Comparison of ENCODE assay signal across 1 cellular context in the genomic region with DNA sequence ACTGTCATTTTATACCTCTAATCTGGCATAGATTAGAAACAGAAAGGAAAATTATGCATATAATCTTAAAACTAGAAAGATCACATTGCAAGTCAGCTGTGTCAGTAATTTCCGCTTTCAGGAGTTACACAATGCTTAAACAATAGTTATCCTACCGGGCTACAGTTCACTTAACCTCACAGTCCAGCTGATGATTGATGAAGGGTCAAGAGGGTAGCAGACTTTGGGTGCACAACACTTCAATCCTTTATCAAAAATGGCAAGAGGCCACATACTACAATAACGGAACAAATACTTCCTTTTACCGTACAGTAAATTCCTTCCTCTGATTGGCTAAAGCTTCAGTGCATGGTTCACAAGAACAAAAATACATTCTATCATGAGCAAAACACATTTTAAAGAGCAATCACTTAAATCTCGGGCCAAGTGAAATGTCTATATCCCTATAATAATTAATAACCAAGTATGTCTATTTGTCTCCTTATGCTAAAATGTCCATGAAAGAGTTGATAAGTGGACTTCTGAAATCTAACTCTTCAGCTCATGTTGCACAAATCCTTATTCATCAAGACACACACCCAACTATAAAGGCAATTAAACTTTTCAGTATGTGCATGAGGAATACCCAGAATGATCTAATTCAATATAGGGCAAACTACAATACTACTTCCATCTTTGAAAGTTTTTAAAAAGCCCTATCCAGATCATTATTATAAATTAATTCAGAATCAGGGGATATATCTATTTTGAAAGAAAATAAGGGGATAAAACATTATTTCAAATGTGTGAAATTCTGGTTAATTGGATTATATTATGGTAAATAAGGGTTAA.
TF ChIP-seq lines count a peak whose summit lies in the region.

No MANE protein-coding gene starts in this region.

TF ChIP-seq in HepG2, 621 proteins besides CTCF, POLR2A, EP300 and RAD21 (continued from another document and continues in another):
- TF ChIP-seq, protein P1, sequence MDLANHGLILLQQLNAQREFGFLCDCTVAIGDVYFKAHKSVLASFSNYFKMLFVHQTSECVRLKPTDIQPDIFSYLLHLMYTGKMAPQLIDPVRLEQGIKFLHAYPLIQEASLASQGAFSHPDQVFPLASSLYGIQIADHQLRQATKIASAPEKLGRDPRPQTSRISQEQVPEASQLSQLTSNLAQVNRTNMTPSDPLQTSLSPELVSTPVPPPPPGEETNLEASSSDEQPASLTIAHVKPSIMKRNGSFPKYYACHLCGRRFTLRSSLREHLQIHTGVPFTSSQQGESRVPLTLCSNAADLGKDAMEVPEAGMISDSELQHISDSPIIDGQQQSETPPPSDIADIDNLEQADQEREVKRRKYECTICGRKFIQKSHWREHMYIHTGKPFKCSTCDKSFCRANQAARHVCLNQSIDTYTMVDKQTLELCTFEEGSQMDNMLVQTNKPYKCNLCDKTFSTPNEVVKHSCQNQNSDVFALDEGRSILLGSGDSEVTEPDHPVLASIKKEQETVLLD (CRISPR knock-in tag; IDR thresholded peaks at IDR 0.05; ENCODE audit: low read depth): no peak
- TF ChIP-seq KDM3A (CRISPR knock-in tag; IDR thresholded peaks at IDR 0.05; ENCODE audit: low read depth) (0 out of 2 replicates have a peak, but pooled peaks have one; percentile 64), ZNF605 (CRISPR knock-in tag; IDR thresholded peaks at IDR 0.05) (no peak), KDM1A (CRISPR knock-in tag; IDR thresholded peaks at IDR 0.05) (peak; percentile 76; the same call in 1 of the 2 replicates), FOXO1 (CRISPR knock-in tag; IDR thresholded peaks at IDR 0.05) (peak; percentile 96), KDM6A (CRISPR knock-in tag; IDR thresholded peaks at IDR 0.05; ENCODE audit: low read depth) (peak; percentile 80), KLF15 (CRISPR knock-in tag; IDR thresholded peaks at IDR 0.05; ENCODE audit: borderline replicate concordance) (no peak), ZNF138 (CRISPR knock-in tag; IDR thresholded peaks at IDR 0.05; ENCODE audit: low read depth) (no peak), ZNF816 (CRISPR knock-in tag; IDR thresholded peaks at IDR 0.05; ENCODE audit: borderline replicate concordance) (no peak; the same call in 1 of the 2 replicates), ATRX (CRISPR knock-in tag; IDR thresholded peaks at IDR 0.05; ENCODE audit: borderline replicate concordance) (no peak), NKX3-1 (CRISPR knock-in tag; IDR thresholded peaks at IDR 0.05) (no peak), NFYB (CRISPR knock-in tag; IDR thresholded peaks at IDR 0.05) (no peak), BHLHE40 (IDR thresholded peaks at IDR 0.05; ENCODE audit: low read length) (no peak), ZNF567 (CRISPR knock-in tag; IDR thresholded peaks at IDR 0.05; ENCODE audit: borderline replicate concordance) (no peak), MAFG (CRISPR knock-in tag; IDR thresholded peaks at IDR 0.05) (no peak), MTA3 (CRISPR knock-in tag; IDR thresholded peaks at IDR 0.05) (no peak), NAIF1 (CRISPR knock-in tag; IDR thresholded peaks at IDR 0.05; ENCODE audit: borderline replicate concordance) (peak; percentile 54; the same call in 1 of the 2 replicates), ZNF260 (CRISPR knock-in tag; IDR thresholded peaks at IDR 0.05; ENCODE audit: borderline replicate concordance, low read depth) (no peak), GTF3A (CRISPR knock-in tag; conservative IDR thresholded peaks at IDR 0.05) (no peak), ZFY (CRISPR knock-in tag; IDR thresholded peaks at IDR 0.05) (no peak), GLI4 (CRISPR knock-in tag; IDR thresholded peaks at IDR 0.05; ENCODE audit: borderline replicate concordance) (no peak), GFI1 (CRISPR knock-in tag; IDR thresholded peaks at IDR 0.05; ENCODE audit: borderline replicate concordance) (peak; percentile 78; the same call in 1 of the 2 replicates), ZSCAN29 (CRISPR knock-in tag; conservative IDR thresholded peaks at IDR 0.05) (peak; percentile 54; the same call in 1 of the 2 replicates), MIER2 (CRISPR knock-in tag; IDR thresholded peaks at IDR 0.05) (peak; percentile 89), IRF2 (CRISPR knock-in tag; IDR thresholded peaks at IDR 0.05) (peak; percentile 98), RNF2 (conservative IDR thresholded peaks at IDR 0.05; ENCODE audit: low read depth) (no peak), ZNF615 (CRISPR knock-in tag; IDR thresholded peaks at IDR 0.05; ENCODE audit: borderline replicate concordance) (no peak)
- TF ChIP-seq, protein P2, sequence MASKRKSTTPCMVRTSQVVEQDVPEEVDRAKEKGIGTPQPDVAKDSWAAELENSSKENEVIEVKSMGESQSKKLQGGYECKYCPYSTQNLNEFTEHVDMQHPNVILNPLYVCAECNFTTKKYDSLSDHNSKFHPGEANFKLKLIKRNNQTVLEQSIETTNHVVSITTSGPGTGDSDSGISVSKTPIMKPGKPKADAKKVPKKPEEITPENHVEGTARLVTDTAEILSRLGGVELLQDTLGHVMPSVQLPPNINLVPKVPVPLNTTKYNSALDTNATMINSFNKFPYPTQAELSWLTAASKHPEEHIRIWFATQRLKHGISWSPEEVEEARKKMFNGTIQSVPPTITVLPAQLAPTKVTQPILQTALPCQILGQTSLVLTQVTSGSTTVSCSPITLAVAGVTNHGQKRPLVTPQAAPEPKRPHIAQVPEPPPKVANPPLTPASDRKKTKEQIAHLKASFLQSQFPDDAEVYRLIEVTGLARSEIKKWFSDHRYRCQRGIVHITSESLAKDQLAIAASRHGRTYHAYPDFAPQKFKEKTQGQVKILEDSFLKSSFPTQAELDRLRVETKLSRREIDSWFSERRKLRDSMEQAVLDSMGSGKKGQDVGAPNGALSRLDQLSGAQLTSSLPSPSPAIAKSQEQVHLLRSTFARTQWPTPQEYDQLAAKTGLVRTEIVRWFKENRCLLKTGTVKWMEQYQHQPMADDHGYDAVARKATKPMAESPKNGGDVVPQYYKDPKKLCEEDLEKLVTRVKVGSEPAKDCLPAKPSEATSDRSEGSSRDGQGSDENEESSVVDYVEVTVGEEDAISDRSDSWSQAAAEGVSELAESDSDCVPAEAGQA (IDR thresholded peaks at IDR 0.05; ENCODE audit: low read depth): no peak
- TF ChIP-seq, protein P2 (CRISPR knock-in tag; IDR thresholded peaks at IDR 0.05; ENCODE audit: borderline replicate concordance): no peak
- TF ChIP-seq, protein P3, sequence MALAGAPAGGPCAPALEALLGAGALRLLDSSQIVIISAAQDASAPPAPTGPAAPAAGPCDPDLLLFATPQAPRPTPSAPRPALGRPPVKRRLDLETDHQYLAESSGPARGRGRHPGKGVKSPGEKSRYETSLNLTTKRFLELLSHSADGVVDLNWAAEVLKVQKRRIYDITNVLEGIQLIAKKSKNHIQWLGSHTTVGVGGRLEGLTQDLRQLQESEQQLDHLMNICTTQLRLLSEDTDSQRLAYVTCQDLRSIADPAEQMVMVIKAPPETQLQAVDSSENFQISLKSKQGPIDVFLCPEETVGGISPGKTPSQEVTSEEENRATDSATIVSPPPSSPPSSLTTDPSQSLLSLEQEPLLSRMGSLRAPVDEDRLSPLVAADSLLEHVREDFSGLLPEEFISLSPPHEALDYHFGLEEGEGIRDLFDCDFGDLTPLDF (CRISPR knock-in tag; IDR thresholded peaks at IDR 0.05): no peak
- TF ChIP-seq, protein P4, sequence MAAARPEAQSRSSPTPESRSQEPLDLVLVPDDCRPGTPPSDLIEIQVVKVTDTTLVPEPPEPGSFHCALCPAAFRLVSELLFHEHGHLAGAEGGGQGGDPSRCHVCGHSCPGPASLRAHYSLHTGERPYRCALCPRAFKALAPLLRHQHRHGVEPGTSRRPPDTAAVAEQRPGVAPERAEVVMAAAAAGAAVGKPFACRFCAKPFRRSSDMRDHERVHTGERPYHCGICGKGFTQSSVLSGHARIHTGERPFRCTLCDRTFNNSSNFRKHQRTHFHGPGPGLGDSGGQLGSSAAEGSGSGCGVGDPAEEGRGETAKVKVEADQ (CRISPR knock-in tag; IDR thresholded peaks at IDR 0.05; ENCODE audit: borderline replicate concordance): no peak
- TF ChIP-seq, protein P5, sequence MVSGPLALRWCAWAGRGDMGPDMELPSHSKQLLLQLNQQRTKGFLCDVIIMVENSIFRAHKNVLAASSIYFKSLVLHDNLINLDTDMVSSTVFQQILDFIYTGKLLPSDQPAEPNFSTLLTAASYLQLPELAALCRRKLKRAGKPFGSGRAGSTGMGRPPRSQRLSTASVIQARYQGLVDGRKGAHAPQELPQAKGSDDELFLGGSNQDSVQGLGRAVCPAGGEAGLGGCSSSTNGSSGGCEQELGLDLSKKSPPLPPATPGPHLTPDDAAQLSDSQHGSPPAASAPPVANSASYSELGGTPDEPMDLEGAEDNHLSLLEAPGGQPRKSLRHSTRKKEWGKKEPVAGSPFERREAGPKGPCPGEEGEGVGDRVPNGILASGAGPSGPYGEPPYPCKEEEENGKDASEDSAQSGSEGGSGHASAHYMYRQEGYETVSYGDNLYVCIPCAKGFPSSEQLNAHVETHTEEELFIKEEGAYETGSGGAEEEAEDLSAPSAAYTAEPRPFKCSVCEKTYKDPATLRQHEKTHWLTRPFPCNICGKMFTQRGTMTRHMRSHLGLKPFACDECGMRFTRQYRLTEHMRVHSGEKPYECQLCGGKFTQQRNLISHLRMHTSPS (CRISPR knock-in tag; IDR thresholded peaks at IDR 0.05; ENCODE audit: low read depth): no peak
- TF ChIP-seq, protein P6, sequence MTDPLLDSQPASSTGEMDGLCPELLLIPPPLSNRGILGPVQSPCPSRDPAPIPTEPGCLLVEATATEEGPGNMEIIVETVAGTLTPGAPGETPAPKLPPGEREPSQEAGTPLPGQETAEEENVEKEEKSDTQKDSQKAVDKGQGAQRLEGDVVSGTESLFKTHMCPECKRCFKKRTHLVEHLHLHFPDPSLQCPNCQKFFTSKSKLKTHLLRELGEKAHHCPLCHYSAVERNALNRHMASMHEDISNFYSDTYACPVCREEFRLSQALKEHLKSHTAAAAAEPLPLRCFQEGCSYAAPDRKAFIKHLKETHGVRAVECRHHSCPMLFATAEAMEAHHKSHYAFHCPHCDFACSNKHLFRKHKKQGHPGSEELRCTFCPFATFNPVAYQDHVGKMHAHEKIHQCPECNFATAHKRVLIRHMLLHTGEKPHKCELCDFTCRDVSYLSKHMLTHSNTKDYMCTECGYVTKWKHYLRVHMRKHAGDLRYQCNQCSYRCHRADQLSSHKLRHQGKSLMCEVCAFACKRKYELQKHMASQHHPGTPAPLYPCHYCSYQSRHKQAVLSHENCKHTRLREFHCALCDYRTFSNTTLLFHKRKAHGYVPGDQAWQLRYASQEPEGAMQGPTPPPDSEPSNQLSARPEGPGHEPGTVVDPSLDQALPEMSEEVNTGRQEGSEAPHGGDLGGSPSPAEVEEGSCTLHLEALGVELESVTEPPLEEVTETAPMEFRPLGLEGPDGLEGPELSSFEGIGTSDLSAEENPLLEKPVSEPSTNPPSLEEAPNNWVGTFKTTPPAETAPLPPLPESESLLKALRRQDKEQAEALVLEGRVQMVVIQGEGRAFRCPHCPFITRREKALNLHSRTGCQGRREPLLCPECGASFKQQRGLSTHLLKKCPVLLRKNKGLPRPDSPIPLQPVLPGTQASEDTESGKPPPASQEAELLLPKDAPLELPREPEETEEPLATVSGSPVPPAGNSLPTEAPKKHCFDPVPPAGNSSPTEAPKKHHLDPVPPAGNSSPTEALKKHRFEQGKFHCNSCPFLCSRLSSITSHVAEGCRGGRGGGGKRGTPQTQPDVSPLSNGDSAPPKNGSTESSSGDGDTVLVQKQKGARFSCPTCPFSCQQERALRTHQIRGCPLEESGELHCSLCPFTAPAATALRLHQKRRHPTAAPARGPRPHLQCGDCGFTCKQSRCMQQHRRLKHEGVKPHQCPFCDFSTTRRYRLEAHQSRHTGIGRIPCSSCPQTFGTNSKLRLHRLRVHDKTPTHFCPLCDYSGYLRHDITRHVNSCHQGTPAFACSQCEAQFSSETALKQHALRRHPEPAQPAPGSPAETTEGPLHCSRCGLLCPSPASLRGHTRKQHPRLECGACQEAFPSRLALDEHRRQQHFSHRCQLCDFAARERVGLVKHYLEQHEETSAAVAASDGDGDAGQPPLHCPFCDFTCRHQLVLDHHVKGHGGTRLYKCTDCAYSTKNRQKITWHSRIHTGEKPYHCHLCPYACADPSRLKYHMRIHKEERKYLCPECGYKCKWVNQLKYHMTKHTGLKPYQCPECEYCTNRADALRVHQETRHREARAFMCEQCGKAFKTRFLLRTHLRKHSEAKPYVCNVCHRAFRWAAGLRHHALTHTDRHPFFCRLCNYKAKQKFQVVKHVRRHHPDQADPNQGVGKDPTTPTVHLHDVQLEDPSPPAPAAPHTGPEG (CRISPR knock-in tag; IDR thresholded peaks at IDR 0.05): no peak
- TF ChIP-seq, protein P7, sequence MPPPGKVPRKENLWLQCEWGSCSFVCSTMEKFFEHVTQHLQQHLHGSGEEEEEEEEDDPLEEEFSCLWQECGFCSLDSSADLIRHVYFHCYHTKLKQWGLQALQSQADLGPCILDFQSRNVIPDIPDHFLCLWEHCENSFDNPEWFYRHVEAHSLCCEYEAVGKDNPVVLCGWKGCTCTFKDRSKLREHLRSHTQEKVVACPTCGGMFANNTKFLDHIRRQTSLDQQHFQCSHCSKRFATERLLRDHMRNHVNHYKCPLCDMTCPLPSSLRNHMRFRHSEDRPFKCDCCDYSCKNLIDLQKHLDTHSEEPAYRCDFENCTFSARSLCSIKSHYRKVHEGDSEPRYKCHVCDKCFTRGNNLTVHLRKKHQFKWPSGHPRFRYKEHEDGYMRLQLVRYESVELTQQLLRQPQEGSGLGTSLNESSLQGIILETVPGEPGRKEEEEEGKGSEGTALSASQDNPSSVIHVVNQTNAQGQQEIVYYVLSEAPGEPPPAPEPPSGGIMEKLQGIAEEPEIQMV (CRISPR knock-in tag; IDR thresholded peaks at IDR 0.05; ENCODE audit: low read depth): no peak
- TF ChIP-seq, protein P8, sequence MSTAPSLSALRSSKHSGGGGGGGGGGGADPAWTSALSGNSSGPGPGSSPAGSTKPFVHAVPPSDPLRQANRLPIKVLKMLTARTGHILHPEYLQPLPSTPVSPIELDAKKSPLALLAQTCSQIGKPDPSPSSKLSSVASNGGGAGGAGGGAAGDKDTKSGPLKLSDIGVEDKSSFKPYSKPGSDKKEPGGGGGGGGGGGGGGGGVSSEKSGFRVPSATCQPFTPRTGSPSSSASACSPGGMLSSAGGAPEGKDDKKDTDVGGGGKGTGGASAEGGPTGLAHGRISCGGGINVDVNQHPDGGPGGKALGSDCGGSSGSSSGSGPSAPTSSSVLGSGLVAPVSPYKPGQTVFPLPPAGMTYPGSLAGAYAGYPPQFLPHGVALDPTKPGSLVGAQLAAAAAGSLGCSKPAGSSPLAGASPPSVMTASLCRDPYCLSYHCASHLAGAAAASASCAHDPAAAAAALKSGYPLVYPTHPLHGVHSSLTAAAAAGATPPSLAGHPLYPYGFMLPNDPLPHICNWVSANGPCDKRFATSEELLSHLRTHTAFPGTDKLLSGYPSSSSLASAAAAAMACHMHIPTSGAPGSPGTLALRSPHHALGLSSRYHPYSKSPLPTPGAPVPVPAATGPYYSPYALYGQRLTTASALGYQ (CRISPR knock-in tag; IDR thresholded peaks at IDR 0.05): 0 out of 2 replicates have a peak, but pooled peaks have one; percentile 48
